Comparison of ENCODE assay signal across 1 cellular context in the genomic region with DNA sequence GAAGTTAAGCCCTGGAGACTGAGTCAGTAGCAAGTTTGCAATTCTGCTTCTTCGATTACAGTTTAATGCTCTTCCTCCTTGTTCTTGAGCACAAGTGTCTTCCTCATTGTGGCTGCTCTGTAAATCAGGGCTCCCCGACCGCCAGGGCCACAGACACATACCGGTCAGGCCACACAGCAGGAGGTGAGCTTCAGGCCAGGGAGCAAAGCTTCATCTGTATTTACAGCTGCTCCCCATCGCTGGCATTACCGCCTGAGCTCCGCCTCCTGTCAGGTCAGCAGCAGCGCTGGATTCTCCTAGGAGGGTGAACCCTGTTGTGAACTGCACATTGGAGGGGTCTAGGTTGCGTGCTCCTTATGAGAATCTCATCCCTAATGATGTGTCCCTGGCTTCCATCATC.
TF ChIP-seq lines count a peak whose summit lies in the region.

No MANE protein-coding gene starts in this region.

TF ChIP-seq in H1, 55 proteins besides CTCF, POLR2A, EP300 and RAD21:
- TF ChIP-seq YY1 (IDR thresholded peaks at IDR 0.05; ENCODE audit: low read depth, low read length) (no peak), SP4 (IDR thresholded peaks at IDR 0.05; ENCODE audit: low read length) (no peak), ATF2 (IDR thresholded peaks at IDR 0.05; ENCODE audit: low read length) (no peak), CTBP2 (IDR thresholded peaks at IDR 0.05; ENCODE audit: borderline replicate concordance, insufficient read depth, insufficient read length, low read length) (no peak), RBBP5 (IDR thresholded peaks at IDR 0.05; ENCODE audit: borderline replicate concordance, low read depth, low read length) (no peak), POU5F1 (IDR thresholded peaks at IDR 0.05; ENCODE audit: low read depth, low read length) (no peak), ASH2L (IDR thresholded peaks at IDR 0.05; ENCODE audit: low read length) (no peak)
